8 cellular contexts compared by ENCODE assay signal in the genomic region with DNA sequence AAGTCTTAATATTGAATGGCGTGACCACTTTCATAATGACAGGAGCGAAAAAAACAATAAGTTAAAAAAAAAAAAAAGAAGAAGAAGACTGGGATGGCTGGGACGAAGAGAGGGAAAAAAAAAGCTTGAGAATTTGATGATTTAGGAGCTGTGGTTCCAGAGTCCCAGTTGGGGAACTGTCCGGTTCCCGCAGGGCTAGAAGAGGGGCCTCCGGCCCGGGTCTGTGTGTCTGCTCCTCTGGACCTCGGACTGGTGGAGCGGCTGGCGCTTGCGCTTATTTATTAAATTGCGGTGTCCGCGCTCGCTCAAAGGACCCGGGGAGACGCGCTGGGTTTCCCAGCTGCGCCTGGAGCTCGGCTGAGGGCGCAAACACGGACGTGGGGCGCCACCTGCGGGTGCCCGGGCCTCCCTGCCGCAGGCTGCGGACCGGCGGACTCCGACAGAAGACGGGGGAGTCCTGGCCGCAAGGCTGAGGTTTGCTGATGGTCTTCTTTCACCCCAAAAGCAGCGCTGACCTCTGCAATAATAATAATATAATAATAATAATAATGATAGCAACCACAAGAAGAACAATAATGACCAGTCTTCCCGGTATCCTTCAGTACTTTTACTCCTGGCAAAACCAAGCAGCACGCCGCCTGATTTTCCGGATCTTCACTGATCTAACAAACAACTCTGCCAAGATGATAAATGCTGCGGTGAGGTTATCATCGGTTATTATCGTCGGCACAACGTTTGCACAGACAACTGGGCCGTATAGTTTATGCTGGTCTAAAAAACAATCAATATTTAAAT. TPM values are rescaled to one million over a fixed set of nuclear protein-coding genes. Genes with fewer than 3 reads are reported as not detected.
DNase-seq lines count a peak whose midpoint lies in the region; ATAC-seq and TF ChIP-seq lines count a peak whose summit lies in the region.

Gene CBLN2 (minus strand): TSS at position 251 of the 795 bp plus-strand sequence. CDS start 2,182 bp downstream, outside the sequence.

- H3K4me1 ChIP-seq in right lobe of liver (peaks cover 0 to 20% (median 0%) of the 10 kb centered on the region in 4 donors), stomach smooth muscle (ENCODE audit: control insufficient read depth, insufficient read depth, low read length) (peaks cover 9% of the 10 kb centered on the region)

- intact Hi-C loops in right lobe of liver (cut with DNase I) = no loop called here

- H3K27ac ChIP-seq in right lobe of liver (no peak within 1 kb of the TSS), stomach smooth muscle (ENCODE audit: low read length) (no peak within 1 kb of the TSS)

- H3K36me3 ChIP-seq in right lobe of liver (no peaks in the 10 kb centered on the region), stomach smooth muscle (ENCODE audit: control insufficient read depth in 2 of 2, insufficient read depth in 2 of 2, low read length in 2 of 2) (no peaks in the 10 kb centered on the region)

- ATAC-seq in GM21515 (IDR thresholded peaks at IDR 0.05; ENCODE audit: unreplicated experiment) (peak; percentile 91), right lobe of liver (peak; percentile 90 to 96 (median 93))

- H3K27me3 ChIP-seq in right lobe of liver (peaks cover 0 to 4% of the 10 kb centered on the region in 2 donors), stomach smooth muscle (ENCODE audit: control insufficient read depth in 1 of 2, insufficient read depth in 2 of 2, low read length in 2 of 2) (peaks cover 5 to 30% of the 10 kb centered on the region in 2 donors)

- no peak within 1 kb of the TSS for H3K9ac ChIP-seq in stomach smooth muscle (ENCODE audit: low read length in 2 of 2)

- 7% methylated on average over 24 of the region's 44 CpGs for WGBS in right lobe of liver (ENCODE audit: insufficient coverage, low coverage, low lambda C conversion rate, missing lambda C conversion rate)

- peak; percentile 81 for TF ChIP-seq CTCF in choroid plexus epithelial cell (conservative IDR thresholded peaks at IDR 0.05; ENCODE audit: low read depth, low read length)
- TF ChIP-seq CTCF in right lobe of liver (IDR thresholded peaks at IDR 0.05) = peak; percentile 53 to 79 (median 64)

- H3K4me3 ChIP-seq in choroid plexus epithelial cell (ENCODE audit: low read depth, low read length) = peak within 1 kb of the TSS; percentile 44
- H3K4me3 ChIP-seq in right lobe of liver = peak within 1 kb of the TSS in 1 of 3 donors; percentile 13
- peak within 1 kb of the TSS; percentile 49 to 54 for H3K4me3 ChIP-seq in stomach smooth muscle (ENCODE audit: low read length in 2 of 2)

- H3K9me3 ChIP-seq in right lobe of liver = no peaks in the 10 kb centered on the region
- no peaks in the 10 kb centered on the region for H3K9me3 ChIP-seq in stomach smooth muscle (ENCODE audit: control insufficient read depth in 2 of 2, low read length in 2 of 2)

- DNase-seq in GM04504 (ENCODE audit: low read depth) = peak; percentile 27
- peak in 45 of 76 experiments; percentile 0 to 65 (median 28) for DNase-seq in HUDEP-2 (lab: John Stamatoyannopoulos, UW; ENCODE audit: unreplicated experiment in 76 of 76)
- peak; percentile 82 for DNase-seq in RPMI8226
- peak; percentile 80 for DNase-seq in choroid plexus epithelial cell (ENCODE audit: low read depth)
- peak; percentile 51 to 66 (median 57) for DNase-seq in right lobe of liver
- no peak for DNase-seq in SIG-M5 treated with dmso at 0.1 percent for 504 hours (lab: John Stamatoyannopoulos, UW; ENCODE audit: unreplicated experiment)

- no peak for TF ChIP-seq POLR2A in right lobe of liver (IDR thresholded peaks at IDR 0.05)

RNA-seq across cellular contexts. Expression of gene CBLN2, which starts in this region (rescaled TPM):
- under 1 TPM in 1 of 6 experiments, not detected in 5; 0.35 TPM for total RNA-seq in right lobe of liver

Comparison
In these comparisons a context has a peak if more than half of its experiments do, and no peak if none do; other contexts are left out.
1. Peak in DNase-seq and ATAC-seq in right lobe of liver; RNA of the gene not detected or under 1 TPM.